ENCODE assay signal across 9 cellular contexts in the genomic region with DNA sequence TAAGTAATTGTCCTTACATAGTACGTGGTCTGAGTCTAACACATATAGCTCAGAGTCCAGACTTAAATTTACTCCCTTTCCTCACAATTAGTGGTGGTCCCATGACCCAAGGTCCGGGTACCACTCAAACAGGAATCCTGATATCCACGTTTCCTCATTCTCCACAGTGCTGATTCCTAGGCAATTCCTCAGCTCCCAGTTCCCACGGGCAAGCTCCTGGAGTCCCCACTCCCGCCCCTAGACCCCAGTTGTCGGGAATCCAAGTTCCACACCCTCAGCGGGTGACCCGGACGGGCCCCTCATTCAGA. TPM values are rescaled to one million over a fixed set of nuclear protein-coding genes. Genes with fewer than 3 reads are reported as not detected.
DNase-seq lines count a peak whose midpoint lies in the region; ATAC-seq and TF ChIP-seq lines count a peak whose summit lies in the region.
"Had no signal": no experiment of that assay in that cellular context is flagged by ENCODE, and none has a peak within 500 bp of the region (broad histone marks: within the 10 kb centered on the region; RNA-seq: fewer than 3 reads in every experiment).

No MANE protein-coding gene starts in this region.

- no peaks in the 10 kb centered on the region for H3K9me3 Mint-ChIP-seq in activated T-cell treated with anti-CD3 and anti-CD28 coated beads, Interleukin-2, amount 50 U/mL, for 24 hours

- peaks cover 0 to 29% (median 17%) of the 10 kb centered on the region in 4 donors for H3K36me3 ChIP-seq in right lobe of liver
- H3K36me3 ChIP-seq in tibial artery = peaks cover 17 to 33% (median 30%) of the 10 kb centered on the region in 3 donors

- peak overlapping the region; percentile 96 for H3K4me3 Mint-ChIP-seq in activated T-cell treated with anti-CD3 and anti-CD28 coated beads, Interleukin-2, amount 50 U/mL, for 24 hours

- peaks cover 51% of the 10 kb centered on the region for H3K4me1 Mint-ChIP-seq in activated T-cell treated with anti-CD3 and anti-CD28 coated beads, Interleukin-2, amount 50 U/mL, for 24 hours (ENCODE audit: low read depth)

- H3K36me3 Mint-ChIP-seq in activated T-cell treated with anti-CD3 and anti-CD28 coated beads, Interleukin-2, amount 50 U/mL, for 24 hours (ENCODE audit: low read depth) = peaks cover 66% of the 10 kb centered on the region

- WGBS in right lobe of liver (ENCODE audit: insufficient coverage, low coverage, low lambda C conversion rate, missing lambda C conversion rate) = 0% methylated on average over 9 of the region's 9 CpGs

- no peak for TF ChIP-seq CTCF in right lobe of liver (IDR thresholded peaks at IDR 0.05)
- no peak for TF ChIP-seq CTCF in tibial artery (IDR thresholded peaks at IDR 0.05)

- H3K4me1 ChIP-seq in right lobe of liver (peaks cover 0 to 45% (median 15%) of the 10 kb centered on the region in 4 donors), tibial artery (peaks cover 5 to 53% (median 40%) of the 10 kb centered on the region in 4 donors)

- DNase-seq in activated T-cell treated with anti-CD3 and anti-CD28 coated beads, Interleukin-2, amount 50 U/mL, for 24 hours = no peak
- DNase-seq in activated T-cell treated with anti-CD3 and anti-CD28 coated beads for 4 hours (no peak), right lobe of liver (no peak), tibial artery (no peak), NOMO-1 treated with DMSO at 0.1 percent for 48 hours (lab: John Stamatoyannopoulos, UW; ENCODE audit: unreplicated experiment) (no peak), NCI-H146 treated with DMSO at 0.1 percent for 48 hours (lab: John Stamatoyannopoulos, UW; ENCODE audit: unreplicated experiment) (no peak)

- H3K4me3 ChIP-seq in right lobe of liver (peak overlapping the region; percentile 84 to 99 (median 86)), tibial artery (peak overlapping the region; percentile 91 to 100)

- H3K27me3 Mint-ChIP-seq in activated T-cell treated with anti-CD3 and anti-CD28 coated beads, Interleukin-2, amount 50 U/mL, for 24 hours = no peaks in the 10 kb centered on the region

- ATAC-seq in right lobe of liver (no peak), HG03520 (IDR thresholded peaks at IDR 0.05; ENCODE audit: unreplicated experiment) (no peak)

- no peaks in the 10 kb centered on the region for H3K9me3 ChIP-seq in right lobe of liver
- H3K9me3 ChIP-seq in tibial artery = no peaks in the 10 kb centered on the region

- peak overlapping the region; percentile 99 for H3K27ac Mint-ChIP-seq in activated T-cell treated with anti-CD3 and anti-CD28 coated beads, Interleukin-2, amount 50 U/mL, for 24 hours

- H3K27me3 ChIP-seq in right lobe of liver (no peaks in the 10 kb centered on the region), tibial artery (no peaks in the 10 kb centered on the region)

- H3K27ac ChIP-seq in angular gyrus (ENCODE audit: low read depth, low read length) (peak overlapping the region; percentile 91), right lobe of liver (peak overlapping the region; percentile 86 to 96 (median 94)), tibial artery (peak overlapping the region; percentile 94 to 97)

- no peak for TF ChIP-seq POLR2A in right lobe of liver (IDR thresholded peaks at IDR 0.05)

- intact Hi-C loops in right lobe of liver (cut with DNase I) (no loop called here), tibial artery (cut with DNase I; ENCODE audit: low total_unique reads) (loop anchor here (2.0 kb wide), 1 partner anchor 53 kb away; the partner anchor contains the start of gene DHPS)

RNA-seq across cellular contexts. Expression of gene TRIR, which starts 0.6 kb away (rescaled TPM):
- 100 to 1,000 TPM in 4 of 6 experiments, 10 to 100 TPM in 2; 69.8 to 244 (median 106) TPM for total RNA-seq in right lobe of liver

RNA-seq across cellular contexts. Expression of gene GET3, which starts 3.4 kb away (rescaled TPM):
- 10 to 100 TPM; 22.3 to 35.8 (median 25.8) TPM for total RNA-seq in right lobe of liver

RNA-seq across cellular contexts. Expression of gene TNPO2, which starts 10.1 kb away (rescaled TPM):
- total RNA-seq in right lobe of liver = 10 to 100 TPM; 14.8 to 28.7 (median 19.6) TPM

RNA-seq across cellular contexts. Expression of gene BEST2, which starts 17.7 kb away (rescaled TPM):
- total RNA-seq in right lobe of liver = not detected
- total RNA-seq: mesenteric fat pad had no signal

RNA-seq across cellular contexts. Expression of gene FBXW9, which starts 37.4 kb away (rescaled TPM):
- total RNA-seq in right lobe of liver = 1 to 10 TPM; 1.6 to 4.9 (median 2.6) TPM
